Comparison of ENCODE assay signal across 1 cellular context in genomic region chr2:21072477-21073242, GRCh38.
TF ChIP-seq lines count a peak whose summit lies in the region.

No MANE protein-coding gene starts in this region.

TF ChIP-seq in GM23338, 12 proteins besides CTCF, POLR2A, EP300 and RAD21:
- TF ChIP-seq ZNF462 (CRISPR knock-in tag; IDR thresholded peaks at IDR 0.05) (no peak), POLR2AphosphoS5 (IDR thresholded peaks at IDR 0.05; ENCODE audit: low read depth) (no peak), ZNF114 (CRISPR knock-in tag; IDR thresholded peaks at IDR 0.05) (no peak), REST (IDR thresholded peaks at IDR 0.05; ENCODE audit: unreplicated experiment) (no peak)
